ENCODE assay signal across 8 cellular contexts in the genomic region with DNA sequence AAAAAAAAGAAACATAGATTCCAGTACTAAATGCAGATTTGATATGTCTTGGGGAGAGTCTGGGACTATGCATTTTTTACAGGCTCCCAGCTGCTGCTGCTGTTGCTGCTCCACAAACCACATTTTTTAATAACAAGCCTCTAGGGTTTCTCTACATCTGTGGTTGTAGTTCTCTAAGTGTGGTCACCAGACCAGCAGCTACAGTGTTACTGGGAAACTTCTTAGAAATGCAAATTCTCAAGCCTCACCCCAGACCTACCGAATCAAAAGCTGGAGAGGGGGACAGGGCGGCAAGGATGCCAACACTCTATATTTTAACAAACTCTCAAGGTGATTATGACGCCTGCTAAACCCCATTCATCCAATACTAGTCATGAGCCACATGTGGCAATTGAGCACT.
DNase-seq lines count a peak whose midpoint lies in the region; ATAC-seq and TF ChIP-seq lines count a peak whose summit lies in the region.

No MANE protein-coding gene starts in this region.

- H3K4me1 ChIP-seq in lower lobe of right lung (peaks cover 35% of the 10 kb centered on the region), Peyer's patch (peaks cover 0 to 22% (median 10%) of the 10 kb centered on the region in 4 donors)

- POLR2A ChIA-PET in RWPE1 (lab: Yijun Ruan, JAX; ENCODE audit: low non-redundant PET): no interaction called here

- no peak overlapping the region for H3K27ac ChIP-seq in lower lobe of right lung
- no peak overlapping the region for H3K27ac ChIP-seq in RWPE1
- peak overlapping the region in 1 of 4 donors; percentile 19 for H3K27ac ChIP-seq in Peyer's patch

- no peaks in the 10 kb centered on the region for H3K9me3 ChIP-seq in lower lobe of right lung
- H3K9me3 ChIP-seq in Peyer's patch: no peaks in the 10 kb centered on the region

- peak; percentile 84 for DNase-seq in NOMO-1 treated with DMSO at 0.1 percent for 48 hours (lab: John Stamatoyannopoulos, UW; ENCODE audit: unreplicated experiment)
- DNase-seq in lower lobe of right lung: no peak
- DNase-seq in cerebellum (ENCODE audit: low spot score): no peak
- no peak for DNase-seq in RWPE1 (ENCODE audit: low spot score)
- DNase-seq in Peyer's patch: no peak
- no peak for DNase-seq in NCI-H526 (lab: John Stamatoyannopoulos, UW)

- H3K4me3 ChIP-seq in lower lobe of right lung: no peak overlapping the region
- H3K4me3 ChIP-seq in Peyer's patch: no peak overlapping the region

- TF ChIP-seq CTCF in lower lobe of right lung (IDR thresholded peaks at IDR 0.05): no peak
- TF ChIP-seq CTCF in RWPE1 (conservative IDR thresholded peaks at IDR 0.05; ENCODE audit: low read depth): no peak
- no peak for TF ChIP-seq CTCF in Peyer's patch (IDR thresholded peaks at IDR 0.05)

- CTCF ChIA-PET in RWPE1 (lab: Yijun Ruan, JAX): interaction anchor here (0.7 kb wide), 1 partner anchor 1517 kb away, joined by 3 read pairs; no protein-coding TSS in a partner anchor

- H3K36me3 ChIP-seq in lower lobe of right lung (no peaks in the 10 kb centered on the region), Peyer's patch (no peaks in the 10 kb centered on the region)

- TF ChIP-seq POLR2A in Peyer's patch (IDR thresholded peaks at IDR 0.05): no peak

- peak; percentile 91 for ATAC-seq in GM18907 (IDR thresholded peaks at IDR 0.05; ENCODE audit: unreplicated experiment)
- peak; percentile 86 for ATAC-seq in HG02840 (IDR thresholded peaks at IDR 0.05; ENCODE audit: low FRiP score, unreplicated experiment)
- peak; percentile 36 to 45 for ATAC-seq in lower lobe of right lung

- intact Hi-C loops in lower lobe of right lung (cut with DNase I): no loop called here

- H3K27me3 ChIP-seq in lower lobe of right lung (ENCODE audit: low read depth) (no peaks in the 10 kb centered on the region), Peyer's patch (no peaks in the 10 kb centered on the region)

Comparison
In these comparisons a context has a peak if more than half of its experiments do, and no peak if none do; other contexts are left out.
1. ATAC-seq: peak in every context shown above with its lines; median percentile 91 in GM18907; 86 in HG02840; 40 in lower lobe of right lung.